8 cellular contexts compared by ENCODE assay signal in genomic region chr10:101780818-101781654, GRCh38. TPM values are rescaled to one million over a fixed set of nuclear protein-coding genes. Genes with fewer than 3 reads are reported as not detected.
DNase-seq lines count a peak whose midpoint lies in the region; ATAC-seq and TF ChIP-seq lines count a peak whose summit lies in the region.

No MANE protein-coding gene starts in this region.

- H3K18ac ChIP-seq in mesenchymal stem cell (ENCODE audit: low read depth in 1 of 2, low read length in 2 of 2): no peak overlapping the region

- peaks cover 4% of the 10 kb centered on the region for H3K36me3 ChIP-seq in BE2C
- peaks cover 29 to 30% of the 10 kb centered on the region in 2 experiments for H3K36me3 ChIP-seq in mesenchymal stem cell (ENCODE audit: control insufficient read depth in 1 of 2, insufficient read depth in 2 of 2, low read depth in 1 of 2, low read length in 2 of 2)

- H3K4me3 ChIP-seq in BE2C (ENCODE audit: low read depth, low read length) (no peak overlapping the region), mesenchymal stem cell (ENCODE audit: insufficient read depth in 1 of 2, low read depth in 1 of 2, low read length in 2 of 2) (no peak overlapping the region)

- no peak overlapping the region for H3K23ac ChIP-seq in mesenchymal stem cell (ENCODE audit: low read length in 2 of 2)

- no peak overlapping the region for H3K4me2 ChIP-seq in mesenchymal stem cell (ENCODE audit: low read length, poor library complexity, severe bottlenecking)

- H2BK5ac ChIP-seq in mesenchymal stem cell (ENCODE audit: low read depth, low read length, poor library complexity, severe bottlenecking): no peak overlapping the region

- no peak overlapping the region for H3K9ac ChIP-seq in mesenchymal stem cell (ENCODE audit: low read length)

- no peak overlapping the region for H2AK5ac ChIP-seq in mesenchymal stem cell (ENCODE audit: low read length, severe bottlenecking)

- no peak overlapping the region for H3K27ac ChIP-seq in mesenchymal stem cell (ENCODE audit: low read length, poor library complexity, severe bottlenecking)

- ATAC-seq in GM19452 (IDR thresholded peaks at IDR 0.05; ENCODE audit: unreplicated experiment) (peak; percentile 48), GM19035 (IDR thresholded peaks at IDR 0.05; ENCODE audit: unreplicated experiment) (no peak)

- H2BK12ac ChIP-seq in mesenchymal stem cell (ENCODE audit: low read length in 2 of 2): no peak overlapping the region

- WGBS in mesenchymal stem cell: 43% methylated on average over 13 of the region's 14 CpGs

- peak; percentile 92 for TF ChIP-seq CTCF in BE2C (IDR thresholded peaks at IDR 0.05; ENCODE audit: low read depth, low read length)

- H3K9me3 ChIP-seq in BE2C: no peaks in the 10 kb centered on the region
- H3K9me3 ChIP-seq in mesenchymal stem cell (ENCODE audit: control insufficient read depth, low read length): no peaks in the 10 kb centered on the region

- DNase-seq in BE2C: peak; percentile 74
- peak; percentile 48 for DNase-seq in NCI-H345 (lab: John Stamatoyannopoulos, UW)
- peak; percentile 52 to 64 for DNase-seq in activated CD4-positive, alpha-beta T cell treated with anti-CD3 and anti-CD28 coated beads, Interleukin-2, amount 50 U/mL, for 24 hours (ENCODE audit: low read depth in 1 of 2, low spot score in 1 of 2)
- DNase-seq in dermis microvascular lymphatic vessel endothelial cell (ENCODE audit: low read depth in 2 of 2): peak; percentile 26 to 59
- peak; percentile 71 for DNase-seq in mesenchymal stem cell
- DNase-seq in stimulated activated CD8-positive, alpha-beta memory T cell treated with anti-CD3 and anti-CD28 coated beads, Interleukin-2, amount 100 ng/mL, for 1 hour (ENCODE audit: low read depth in 2 of 2): peak; percentile 39 to 47

- H3K27me3 ChIP-seq in BE2C (peaks cover 7% of the 10 kb centered on the region), mesenchymal stem cell (ENCODE audit: control insufficient read depth in 1 of 2, insufficient read depth in 1 of 2, low read length in 2 of 2) (peaks cover 24 to 33% of the 10 kb centered on the region in 2 experiments)

- H4K8ac ChIP-seq in mesenchymal stem cell (ENCODE audit: low read length): peak overlapping the region; percentile 52

- peaks cover 15% of the 10 kb centered on the region for H3K79me1 ChIP-seq in mesenchymal stem cell (replicated peaks; ENCODE audit: low read length, poor library complexity, severe bottlenecking)

- no peak overlapping the region for H2BK120ac ChIP-seq in mesenchymal stem cell (ENCODE audit: low read depth, low read length)

- H2AFZ ChIP-seq in mesenchymal stem cell (ENCODE audit: low read depth, low read length): no peak overlapping the region

- H3K4me1 ChIP-seq in BE2C (peaks cover 7% of the 10 kb centered on the region), mesenchymal stem cell (ENCODE audit: control insufficient read depth, insufficient read depth, low read depth, low read length) (peaks cover 43% of the 10 kb centered on the region)

- H2BK15ac ChIP-seq in mesenchymal stem cell (ENCODE audit: low read depth, poor library complexity, severe bottlenecking): no peak overlapping the region

- no peak overlapping the region for H4K91ac ChIP-seq in mesenchymal stem cell (ENCODE audit: low read length)

- no peak overlapping the region for H3K14ac ChIP-seq in mesenchymal stem cell (ENCODE audit: low read length in 2 of 2)

- no peak overlapping the region for H3K4ac ChIP-seq in mesenchymal stem cell (ENCODE audit: low read depth in 1 of 2, low read length in 2 of 2)

RNA-seq across cellular contexts. Expression of gene NPM3, which starts 2.2 kb away (rescaled TPM):
- 189 TPM for polyA plus RNA-seq in BE2C (2012; ENCODE audit: insufficient read depth, insufficient read length, low read depth)
- total RNA-seq in dermis microvascular lymphatic vessel endothelial cell: 71.4 and 127 TPM in 2 replicates
- polyA plus RNA-seq in mesenchymal stem cell (2013, experiment 1 of 2): 35.4 TPM
- polyA plus RNA-seq in mesenchymal stem cell (2013, experiment 2 of 2): 33.5 TPM

RNA-seq across cellular contexts. Expression of gene FGF8, which starts 5.1 kb away (rescaled TPM):
- polyA plus RNA-seq in BE2C (2012; ENCODE audit: insufficient read depth, insufficient read length, low read depth): not detected
- not detected in 2 replicates for total RNA-seq in dermis microvascular lymphatic vessel endothelial cell
- not detected for polyA plus RNA-seq in mesenchymal stem cell (2013, experiment 1 of 2)
- not detected for polyA plus RNA-seq in mesenchymal stem cell (2013, experiment 2 of 2)

RNA-seq across cellular contexts. Expression of gene OGA, which starts 37.2 kb away (rescaled TPM):
- 41.7 TPM for polyA plus RNA-seq in BE2C (2012; ENCODE audit: insufficient read depth, insufficient read length, low read depth)
- total RNA-seq in dermis microvascular lymphatic vessel endothelial cell: 47.8 and 49.9 TPM in 2 replicates
- 40.9 TPM for polyA plus RNA-seq in mesenchymal stem cell (2013, experiment 1 of 2)
- polyA plus RNA-seq in mesenchymal stem cell (2013, experiment 2 of 2): 39.4 TPM
